ENCODE assay signal across 1 cellular context in the genomic region with DNA sequence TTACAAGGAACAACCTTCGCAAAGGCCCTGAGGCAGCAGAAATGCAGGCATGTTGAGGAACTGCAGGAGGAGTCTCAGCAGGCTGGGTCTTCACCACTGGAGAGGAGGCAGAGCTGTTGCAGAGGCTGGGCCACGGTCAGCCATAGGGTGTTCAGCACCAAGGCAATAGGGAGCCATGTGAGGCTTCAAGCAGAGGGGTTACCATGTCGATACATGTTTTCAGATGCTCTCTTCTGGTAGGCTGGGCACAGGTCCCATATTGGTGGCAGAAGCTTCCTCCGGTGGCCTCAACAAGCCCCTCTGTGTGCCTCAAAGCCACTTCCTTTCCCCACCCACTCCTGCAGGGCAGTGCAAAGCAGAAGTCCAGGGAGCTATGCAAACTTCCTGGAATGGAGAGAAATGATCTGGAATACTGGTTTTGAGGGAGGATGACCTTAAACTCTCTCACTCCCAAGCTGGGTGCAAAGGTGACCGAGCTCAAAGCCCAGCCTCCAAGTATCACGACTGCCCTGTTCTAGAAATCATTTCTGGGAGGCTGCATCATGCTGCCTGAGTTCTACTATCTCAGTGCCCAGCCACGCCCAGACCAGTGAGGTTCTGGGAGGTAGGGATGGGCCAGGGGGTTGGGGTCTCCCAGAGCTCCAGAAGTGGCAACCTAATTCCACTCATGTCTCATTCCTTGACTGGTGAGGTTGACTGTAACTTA.
TF ChIP-seq lines count a peak whose summit lies in the region.

A gene with protein sequence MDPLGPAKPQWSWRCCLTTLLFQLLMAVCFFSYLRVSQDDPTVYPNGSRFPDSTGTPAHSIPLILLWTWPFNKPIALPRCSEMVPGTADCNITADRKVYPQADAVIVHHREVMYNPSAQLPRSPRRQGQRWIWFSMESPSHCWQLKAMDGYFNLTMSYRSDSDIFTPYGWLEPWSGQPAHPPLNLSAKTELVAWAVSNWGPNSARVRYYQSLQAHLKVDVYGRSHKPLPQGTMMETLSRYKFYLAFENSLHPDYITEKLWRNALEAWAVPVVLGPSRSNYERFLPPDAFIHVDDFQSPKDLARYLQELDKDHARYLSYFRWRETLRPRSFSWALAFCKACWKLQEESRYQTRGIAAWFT (minus strand): TSS at position 391 of the 706 bp plus-strand sequence. CDS start 7,135 bp downstream, outside the sequence.

TF ChIP-seq in HepG2, 621 proteins besides CTCF, POLR2A, EP300 and RAD21 (continued from another document and continues in another):
- TF ChIP-seq, protein P1, sequence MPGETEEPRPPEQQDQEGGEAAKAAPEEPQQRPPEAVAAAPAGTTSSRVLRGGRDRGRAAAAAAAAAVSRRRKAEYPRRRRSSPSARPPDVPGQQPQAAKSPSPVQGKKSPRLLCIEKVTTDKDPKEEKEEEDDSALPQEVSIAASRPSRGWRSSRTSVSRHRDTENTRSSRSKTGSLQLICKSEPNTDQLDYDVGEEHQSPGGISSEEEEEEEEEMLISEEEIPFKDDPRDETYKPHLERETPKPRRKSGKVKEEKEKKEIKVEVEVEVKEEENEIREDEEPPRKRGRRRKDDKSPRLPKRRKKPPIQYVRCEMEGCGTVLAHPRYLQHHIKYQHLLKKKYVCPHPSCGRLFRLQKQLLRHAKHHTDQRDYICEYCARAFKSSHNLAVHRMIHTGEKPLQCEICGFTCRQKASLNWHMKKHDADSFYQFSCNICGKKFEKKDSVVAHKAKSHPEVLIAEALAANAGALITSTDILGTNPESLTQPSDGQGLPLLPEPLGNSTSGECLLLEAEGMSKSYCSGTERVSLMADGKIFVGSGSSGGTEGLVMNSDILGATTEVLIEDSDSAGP (CRISPR knock-in tag; IDR thresholded peaks at IDR 0.05; ENCODE audit: borderline replicate concordance), result peak; percentile 24; the same call in 1 of the 2 replicates
- no peak for TF ChIP-seq NKX3-1 (CRISPR knock-in tag; IDR thresholded peaks at IDR 0.05)
- no peak for TF ChIP-seq ZNF589 (CRISPR knock-in tag; conservative IDR thresholded peaks at IDR 0.05)
- no peak for TF ChIP-seq HMGA1 (CRISPR knock-in tag; conservative IDR thresholded peaks at IDR 0.05)
- no peak; the same call in 1 of the 2 replicates for TF ChIP-seq ZNF292 (CRISPR knock-in tag; IDR thresholded peaks at IDR 0.05; ENCODE audit: borderline replicate concordance, low read depth)
- TF ChIP-seq, protein P2, sequence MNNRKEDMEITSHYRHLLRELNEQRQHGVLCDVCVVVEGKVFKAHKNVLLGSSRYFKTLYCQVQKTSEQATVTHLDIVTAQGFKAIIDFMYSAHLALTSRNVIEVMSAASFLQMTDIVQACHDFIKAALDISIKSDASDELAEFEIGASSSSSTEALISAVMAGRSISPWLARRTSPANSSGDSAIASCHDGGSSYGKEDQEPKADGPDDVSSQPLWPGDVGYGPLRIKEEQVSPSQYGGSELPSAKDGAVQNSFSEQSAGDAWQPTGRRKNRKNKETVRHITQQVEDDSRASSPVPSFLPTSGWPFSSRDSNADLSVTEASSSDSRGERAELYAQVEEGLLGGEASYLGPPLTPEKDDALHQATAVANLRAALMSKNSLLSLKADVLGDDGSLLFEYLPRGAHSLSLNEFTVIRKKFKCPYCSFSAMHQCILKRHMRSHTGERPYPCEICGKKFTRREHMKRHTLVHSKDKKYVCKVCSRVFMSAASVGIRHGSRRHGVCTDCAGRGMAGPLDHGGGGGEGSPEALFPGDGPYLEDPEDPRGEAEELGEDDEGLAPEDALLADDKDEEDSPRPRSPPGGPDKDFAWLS (CRISPR knock-in tag; IDR thresholded peaks at IDR 0.05; ENCODE audit: borderline replicate concordance), result no peak
- TF ChIP-seq LCORL (IDR thresholded peaks at IDR 0.05), result no peak
- peak; percentile 25; the same call in 1 of the 2 replicates for TF ChIP-seq LCORL (CRISPR knock-in tag; IDR thresholded peaks at IDR 0.05)
- TF ChIP-seq, protein P3, sequence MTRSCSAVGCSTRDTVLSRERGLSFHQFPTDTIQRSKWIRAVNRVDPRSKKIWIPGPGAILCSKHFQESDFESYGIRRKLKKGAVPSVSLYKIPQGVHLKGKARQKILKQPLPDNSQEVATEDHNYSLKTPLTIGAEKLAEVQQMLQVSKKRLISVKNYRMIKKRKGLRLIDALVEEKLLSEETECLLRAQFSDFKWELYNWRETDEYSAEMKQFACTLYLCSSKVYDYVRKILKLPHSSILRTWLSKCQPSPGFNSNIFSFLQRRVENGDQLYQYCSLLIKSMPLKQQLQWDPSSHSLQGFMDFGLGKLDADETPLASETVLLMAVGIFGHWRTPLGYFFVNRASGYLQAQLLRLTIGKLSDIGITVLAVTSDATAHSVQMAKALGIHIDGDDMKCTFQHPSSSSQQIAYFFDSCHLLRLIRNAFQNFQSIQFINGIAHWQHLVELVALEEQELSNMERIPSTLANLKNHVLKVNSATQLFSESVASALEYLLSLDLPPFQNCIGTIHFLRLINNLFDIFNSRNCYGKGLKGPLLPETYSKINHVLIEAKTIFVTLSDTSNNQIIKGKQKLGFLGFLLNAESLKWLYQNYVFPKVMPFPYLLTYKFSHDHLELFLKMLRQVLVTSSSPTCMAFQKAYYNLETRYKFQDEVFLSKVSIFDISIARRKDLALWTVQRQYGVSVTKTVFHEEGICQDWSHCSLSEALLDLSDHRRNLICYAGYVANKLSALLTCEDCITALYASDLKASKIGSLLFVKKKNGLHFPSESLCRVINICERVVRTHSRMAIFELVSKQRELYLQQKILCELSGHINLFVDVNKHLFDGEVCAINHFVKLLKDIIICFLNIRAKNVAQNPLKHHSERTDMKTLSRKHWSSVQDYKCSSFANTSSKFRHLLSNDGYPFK (CRISPR knock-in tag; IDR thresholded peaks at IDR 0.05; ENCODE audit: borderline replicate concordance), result no peak
- peak; percentile 9; the same call in 1 of the 3 replicates for TF ChIP-seq MXI1 (IDR thresholded peaks at IDR 0.05; ENCODE audit: borderline replicate concordance, low read depth, low read length)
- peak; percentile 68; the same call in 1 of the 2 replicates for TF ChIP-seq MIER3 (CRISPR knock-in tag; IDR thresholded peaks at IDR 0.05; ENCODE audit: borderline replicate concordance)
- no peak for TF ChIP-seq KLF13 (CRISPR knock-in tag; IDR thresholded peaks at IDR 0.05)
- TF ChIP-seq ZNF557 (CRISPR knock-in tag; IDR thresholded peaks at IDR 0.05), result peak; percentile 56; the same call in 1 of the 2 replicates
- TF ChIP-seq RXRA (CRISPR knock-in tag; IDR thresholded peaks at IDR 0.05), result no peak; the same call in none of the 2 replicates
- no peak for TF ChIP-seq ZNF382 (CRISPR knock-in tag; IDR thresholded peaks at IDR 0.05; ENCODE audit: borderline replicate concordance)
- TF ChIP-seq, protein P4, sequence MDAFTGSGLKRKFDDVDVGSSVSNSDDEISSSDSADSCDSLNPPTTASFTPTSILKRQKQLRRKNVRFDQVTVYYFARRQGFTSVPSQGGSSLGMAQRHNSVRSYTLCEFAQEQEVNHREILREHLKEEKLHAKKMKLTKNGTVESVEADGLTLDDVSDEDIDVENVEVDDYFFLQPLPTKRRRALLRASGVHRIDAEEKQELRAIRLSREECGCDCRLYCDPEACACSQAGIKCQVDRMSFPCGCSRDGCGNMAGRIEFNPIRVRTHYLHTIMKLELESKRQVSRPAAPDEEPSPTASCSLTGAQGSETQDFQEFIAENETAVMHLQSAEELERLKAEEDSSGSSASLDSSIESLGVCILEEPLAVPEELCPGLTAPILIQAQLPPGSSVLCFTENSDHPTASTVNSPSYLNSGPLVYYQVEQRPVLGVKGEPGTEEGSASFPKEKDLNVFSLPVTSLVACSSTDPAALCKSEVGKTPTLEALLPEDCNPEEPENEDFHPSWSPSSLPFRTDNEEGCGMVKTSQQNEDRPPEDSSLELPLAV (CRISPR knock-in tag; conservative IDR thresholded peaks at IDR 0.05; ENCODE audit: low read depth), result no peak
- TF ChIP-seq, protein P5, sequence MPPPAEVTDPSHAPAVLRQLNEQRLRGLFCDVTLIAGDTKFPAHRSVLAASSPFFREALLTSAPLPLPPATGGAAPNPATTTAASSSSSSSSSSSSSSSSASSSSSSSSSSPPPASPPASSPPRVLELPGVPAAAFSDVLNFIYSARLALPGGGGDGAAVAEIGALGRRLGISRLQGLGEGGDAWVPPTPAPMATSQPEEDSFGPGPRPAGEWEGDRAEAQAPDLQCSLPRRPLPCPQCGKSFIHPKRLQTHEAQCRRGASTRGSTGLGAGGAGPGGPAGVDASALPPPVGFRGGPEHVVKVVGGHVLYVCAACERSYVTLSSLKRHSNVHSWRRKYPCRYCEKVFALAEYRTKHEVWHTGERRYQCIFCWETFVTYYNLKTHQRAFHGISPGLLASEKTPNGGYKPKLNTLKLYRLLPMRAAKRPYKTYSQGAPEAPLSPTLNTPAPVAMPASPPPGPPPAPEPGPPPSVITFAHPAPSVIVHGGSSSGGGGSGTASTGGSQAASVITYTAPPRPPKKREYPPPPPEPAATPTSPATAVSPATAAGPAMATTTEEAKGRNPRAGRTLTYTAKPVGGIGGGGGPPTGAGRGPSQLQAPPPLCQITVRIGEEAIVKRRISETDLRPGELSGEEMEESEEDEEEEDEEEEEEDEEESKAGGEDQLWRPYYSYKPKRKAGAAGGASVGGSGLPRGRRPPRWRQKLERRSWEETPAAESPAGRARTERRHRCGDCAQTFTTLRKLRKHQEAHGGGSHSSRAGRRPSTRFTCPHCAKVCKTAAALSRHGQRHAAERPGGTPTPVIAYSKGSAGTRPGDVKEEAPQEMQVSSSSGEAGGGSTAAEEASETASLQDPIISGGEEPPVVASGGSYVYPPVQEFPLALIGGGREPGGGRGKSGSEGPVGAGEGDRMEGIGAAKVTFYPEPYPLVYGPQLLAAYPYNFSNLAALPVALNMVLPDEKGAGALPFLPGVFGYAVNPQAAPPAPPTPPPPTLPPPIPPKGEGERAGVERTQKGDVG (CRISPR knock-in tag; IDR thresholded peaks at IDR 0.05; ENCODE audit: borderline replicate concordance), result no peak
- TF ChIP-seq TBP (CRISPR knock-in tag; IDR thresholded peaks at IDR 0.05), result no peak
- TF ChIP-seq KLF12 (CRISPR knock-in tag; IDR thresholded peaks at IDR 0.05; ENCODE audit: borderline replicate concordance), result no peak; the same call in 1 of the 2 replicates
- no peak for TF ChIP-seq ZFYVE20 (CRISPR knock-in tag; IDR thresholded peaks at IDR 0.05; ENCODE audit: borderline replicate concordance, low read depth)
- no peak for TF ChIP-seq KLF16 (CRISPR knock-in tag; IDR thresholded peaks at IDR 0.05)
- TF ChIP-seq, protein P6, sequence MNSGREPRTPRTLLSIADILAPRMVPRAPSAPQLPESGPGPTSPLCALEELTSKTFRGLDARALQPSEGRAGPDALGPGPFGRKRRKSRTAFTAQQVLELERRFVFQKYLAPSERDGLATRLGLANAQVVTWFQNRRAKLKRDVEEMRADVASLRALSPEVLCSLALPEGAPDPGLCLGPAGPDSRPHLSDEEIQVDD (CRISPR knock-in tag; IDR thresholded peaks at IDR 0.05; ENCODE audit: borderline replicate concordance), result no peak
- peak; percentile 3; the same call in 1 of the 2 replicates for TF ChIP-seq ARID2 (CRISPR knock-in tag; IDR thresholded peaks at IDR 0.05; ENCODE audit: borderline replicate concordance)
- no peak for TF ChIP-seq HMG20B (CRISPR knock-in tag; conservative IDR thresholded peaks at IDR 0.05)
- TF ChIP-seq SIX1 (CRISPR knock-in tag; IDR thresholded peaks at IDR 0.05; ENCODE audit: borderline replicate concordance), result no peak
- peak; percentile 83 for TF ChIP-seq POLR2AphosphoS5 (IDR thresholded peaks at IDR 0.05; ENCODE audit: low read depth, low read length)
- 0 out of 2 replicates have a peak, but pooled peaks have one; percentile 41 for TF ChIP-seq HOXA5 (CRISPR knock-in tag; IDR thresholded peaks at IDR 0.05)
- TF ChIP-seq ZNF781 (CRISPR knock-in tag; IDR thresholded peaks at IDR 0.05; ENCODE audit: borderline replicate concordance, not compliant biosample characterization), result no peak
- TF ChIP-seq, protein P7, sequence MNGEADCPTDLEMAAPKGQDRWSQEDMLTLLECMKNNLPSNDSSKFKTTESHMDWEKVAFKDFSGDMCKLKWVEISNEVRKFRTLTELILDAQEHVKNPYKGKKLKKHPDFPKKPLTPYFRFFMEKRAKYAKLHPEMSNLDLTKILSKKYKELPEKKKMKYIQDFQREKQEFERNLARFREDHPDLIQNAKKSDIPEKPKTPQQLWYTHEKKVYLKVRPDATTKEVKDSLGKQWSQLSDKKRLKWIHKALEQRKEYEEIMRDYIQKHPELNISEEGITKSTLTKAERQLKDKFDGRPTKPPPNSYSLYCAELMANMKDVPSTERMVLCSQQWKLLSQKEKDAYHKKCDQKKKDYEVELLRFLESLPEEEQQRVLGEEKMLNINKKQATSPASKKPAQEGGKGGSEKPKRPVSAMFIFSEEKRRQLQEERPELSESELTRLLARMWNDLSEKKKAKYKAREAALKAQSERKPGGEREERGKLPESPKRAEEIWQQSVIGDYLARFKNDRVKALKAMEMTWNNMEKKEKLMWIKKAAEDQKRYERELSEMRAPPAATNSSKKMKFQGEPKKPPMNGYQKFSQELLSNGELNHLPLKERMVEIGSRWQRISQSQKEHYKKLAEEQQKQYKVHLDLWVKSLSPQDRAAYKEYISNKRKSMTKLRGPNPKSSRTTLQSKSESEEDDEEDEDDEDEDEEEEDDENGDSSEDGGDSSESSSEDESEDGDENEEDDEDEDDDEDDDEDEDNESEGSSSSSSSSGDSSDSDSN (CRISPR knock-in tag; IDR thresholded peaks at IDR 0.05), result no peak; the same call in 1 of the 2 replicates
- TF ChIP-seq ZNF136 (CRISPR knock-in tag; IDR thresholded peaks at IDR 0.05; ENCODE audit: low read depth), result no peak
- TF ChIP-seq MTF2 (CRISPR knock-in tag; IDR thresholded peaks at IDR 0.05; ENCODE audit: borderline replicate concordance), result no peak
- TF ChIP-seq MTA1 (CRISPR knock-in tag; IDR thresholded peaks at IDR 0.05; ENCODE audit: borderline replicate concordance), result peak; percentile 43
- TF ChIP-seq RFXAP (CRISPR knock-in tag; IDR thresholded peaks at IDR 0.05; ENCODE audit: borderline replicate concordance), result no peak; the same call in 1 of the 2 replicates
- TF ChIP-seq MBD4 (IDR thresholded peaks at IDR 0.05; ENCODE audit: borderline replicate concordance, low read length), result no peak
- TF ChIP-seq SAFB2 (CRISPR knock-in tag; IDR thresholded peaks at IDR 0.05; ENCODE audit: borderline replicate concordance, low read depth), result no peak
